ENCODE assay signal across 8 cellular contexts in genomic region chr14:99682809-99683618, GRCh38. TPM values are rescaled to one million over a fixed set of nuclear protein-coding genes. Genes with fewer than 3 reads are reported as not detected.
DNase-seq lines count a peak whose midpoint lies in the region; ATAC-seq and TF ChIP-seq lines count a peak whose summit lies in the region.

No MANE protein-coding gene starts in this region.

- peak overlapping the region; percentile 27; the same call in 1 of the 2 replicates for H3K4ac ChIP-seq in IMR-90 (ENCODE audit: low read depth, low read length)

- H3K4me1 Mint-ChIP-seq in CD8-positive, alpha-beta T cell (ENCODE audit: low read depth) = peaks cover 11% of the 10 kb centered on the region

- peaks cover 3% of the 10 kb centered on the region for H3K27me3 Mint-ChIP-seq in CD8-positive, alpha-beta T cell (ENCODE audit: low read depth)

- in situ Hi-C loops in IMR-90 (cut with MboI; ENCODE audit: low sequenced_read_pairs) = loop anchor here (5.0 kb wide), 1 partner anchor 199 kb away; no protein-coding TSS in a partner anchor

- peak overlapping the region; percentile 69 for H3K27ac ChIP-seq in CD8-positive, alpha-beta T cell (ENCODE audit: low read depth, low read length)
- H3K27ac ChIP-seq in IMR-90 (ENCODE audit: insufficient read depth, low read length) = peak overlapping the region; percentile 65
- H3K27ac ChIP-seq in gastroesophageal sphincter = peak overlapping the region; percentile 74 to 96 (median 92)
- peak overlapping the region; percentile 31 for H3K27ac ChIP-seq in neutrophil

- no peaks in the 10 kb centered on the region for H3K9me3 ChIP-seq in CD8-positive, alpha-beta T cell (ENCODE audit: low read length)
- peaks cover 9% of the 10 kb centered on the region for H3K9me3 ChIP-seq in IMR-90 (ENCODE audit: control insufficient read depth, insufficient read depth, low read length)
- peaks cover 0 to 16% (median 0%) of the 10 kb centered on the region in 3 donors for H3K9me3 ChIP-seq in gastroesophageal sphincter
- no peaks in the 10 kb centered on the region for H3K9me3 ChIP-seq in neutrophil

- no peak overlapping the region for H3K18ac ChIP-seq in IMR-90 (ENCODE audit: low read depth, low read length)

- H2AK9ac ChIP-seq in IMR-90 (replicated peaks; ENCODE audit: low read depth, low read length, poor library complexity) = peak overlapping the region; percentile 80

- ATAC-seq in CD8-positive, alpha-beta T cell = peak; percentile 15
- peak; percentile 43 for ATAC-seq in GM19455 (IDR thresholded peaks at IDR 0.05; ENCODE audit: unreplicated experiment)
- ATAC-seq in IMR-90 (ENCODE audit: low read depth) = peak; percentile 25
- ATAC-seq in gastroesophageal sphincter = peak; percentile 25

- WGBS in IMR-90 (ENCODE audit: extremely low coverage in 2 of 2, insufficient read length in 1 of 2), 2 experiments = 0% methylated on average over 17 of the region's 42 CpGs; no CpG with 5 or more reads in 1 of the 2 experiments
- WGBS in gastroesophageal sphincter (ENCODE audit: low coverage in 1 of 2), 2 donors = 0% methylated on average over 4 to 19 of the region's 42 CpGs

- intact Hi-C loops in CD8-positive, alpha-beta T cell (cut with DNase I, micrococcal nuclease) = loop anchor here (1.0 to 10.0 kb wide), 12 partner anchors 109 to 1978 kb away; partner anchors contain the start of genes EML1 (in 1 of the 2), EVL (in 1 of the 2), WDR25 (in 1 of the 2) and YY1 (in 1 of the 2)
- intact Hi-C loops in IMR-90 (cut with micrococcal nuclease) = loop anchor here (1.0 to 5.0 kb wide), 5 partner anchors 110 to 264 kb away; partner anchors contain the start of gene EML1

- H3K36me3 ChIP-seq in CD8-positive, alpha-beta T cell (ENCODE audit: insufficient read depth, low read length) = no peaks in the 10 kb centered on the region
- H3K36me3 ChIP-seq in IMR-90 (ENCODE audit: control insufficient read depth, insufficient read depth, low read length) = no peaks in the 10 kb centered on the region
- H3K36me3 ChIP-seq in gastroesophageal sphincter = no peaks in the 10 kb centered on the region
- no peaks in the 10 kb centered on the region for H3K36me3 ChIP-seq in neutrophil

- H4K91ac ChIP-seq in IMR-90 (ENCODE audit: insufficient read depth, low read depth, low read length) = peak overlapping the region; percentile 31; the same call in 1 of the 2 replicates

- H2BK120ac ChIP-seq in IMR-90 (ENCODE audit: low read depth, low read length) = no peak overlapping the region

- TF ChIP-seq CTCF in CD8-positive, alpha-beta T cell (IDR thresholded peaks at IDR 0.05) = peak; percentile 93
- TF ChIP-seq CTCF in IMR-90 (conservative IDR thresholded peaks at IDR 0.05; ENCODE audit: low read depth, low read length) = peak; percentile 84
- TF ChIP-seq CTCF in gastroesophageal sphincter (IDR thresholded peaks at IDR 0.05) = peak in 3 of 4 experiments; percentile 82 to 95 (median 91)
- TF ChIP-seq CTCF in neutrophil (IDR thresholded peaks at IDR 0.05) = no peak

- dilution Hi-C loops in IMR-90 (cut with HindIII; ENCODE audit: low sequenced_read_pairs, unreplicated experiment) = no loop called here

- peaks cover 8% of the 10 kb centered on the region for H3K4me1 ChIP-seq in CD8-positive, alpha-beta T cell (ENCODE audit: insufficient read depth, low read length)
- peaks cover 8% of the 10 kb centered on the region for H3K4me1 ChIP-seq in IMR-90 (ENCODE audit: control insufficient read depth, insufficient read depth, low read length)
- peaks cover 0 to 24% (median 7%) of the 10 kb centered on the region in 3 donors for H3K4me1 ChIP-seq in gastroesophageal sphincter
- peaks cover 12 to 18% of the 10 kb centered on the region in 2 experiments for H3K4me1 ChIP-seq in neutrophil (ENCODE audit: control insufficient read depth in 1 of 2, insufficient read depth in 1 of 2, low read depth in 1 of 2, low read length in 1 of 2)

- H3K23ac ChIP-seq in IMR-90 (ENCODE audit: low read depth, low read length) = 0 out of 2 replicates have a peak overlapping the region, but pooled peaks have one; percentile 29

- H3K56ac ChIP-seq in IMR-90 (ENCODE audit: extremely low read depth, insufficient read depth, low read length) = 0 out of 2 replicates have a peak overlapping the region, but pooled peaks have one; percentile 0

- CTCF ChIA-PET in CD8-positive, alpha-beta T cell (lab: Charles Lee) = interaction anchor here (0.6 to 2.2 kb wide), 14 partner anchors 9 to 206 kb away, joined by 3 to 11 read pairs (median 3); no protein-coding TSS in a partner anchor
- CTCF ChIA-PET in IMR-90 (lab: Yijun Ruan, JAX) = interaction anchor here (0.6 to 1.0 kb wide), 2 partner anchors 127 to 196 kb away, joined by 3 read pairs; no protein-coding TSS in a partner anchor

- H3K36me3 Mint-ChIP-seq in CD8-positive, alpha-beta T cell = peaks cover 3% of the 10 kb centered on the region

- POLR2A ChIA-PET in CD8-positive, alpha-beta T cell (lab: Charles Lee) = interaction anchor here (0.7 to 1.3 kb wide), 2 partner anchors 41 to 202 kb away, joined by 4 to 6 read pairs; partner anchors contain the start of genes CCNK and SETD3
- POLR2A ChIA-PET in IMR-90 (lab: Charles Lee; ENCODE audit: unreplicated experiment) = no interaction called here

- no peaks in the 10 kb centered on the region; the same call in 1 of the 2 replicates for H4K20me1 ChIP-seq in IMR-90 (ENCODE audit: insufficient read depth, low read length)

- H3K9me1 ChIP-seq in IMR-90 (ENCODE audit: insufficient read depth, low read length) = no peaks in the 10 kb centered on the region

- peak overlapping the region; percentile 52 for H3K9ac ChIP-seq in IMR-90 (ENCODE audit: low read depth, low read length)

- no peak overlapping the region for H2AK5ac ChIP-seq in IMR-90 (ENCODE audit: low read depth, low read length)

- peak overlapping the region; percentile 93 for H3K4me3 ChIP-seq in CD8-positive, alpha-beta T cell (ENCODE audit: low read depth, low read length)
- H3K4me3 ChIP-seq in IMR-90 (ENCODE audit: insufficient read depth, low read depth, low read length) (peak overlapping the region; percentile 88), gastroesophageal sphincter (peak overlapping the region; percentile 72), neutrophil (ENCODE audit: low read depth in 1 of 2, low read length in 1 of 2) (peak overlapping the region; percentile 61 to 63)

- peak overlapping the region; percentile 96 for H2AFZ ChIP-seq in IMR-90 (replicated peaks; ENCODE audit: low read length, poor library complexity)

- no peak overlapping the region for H2BK20ac ChIP-seq in IMR-90 (ENCODE audit: low read depth, low read length)

- no TSS peak for BruUV-seq in IMR-90 (replicated peaks; lab: Mats Ljungman, UMichigan)

- no peak overlapping the region for H3K27ac Mint-ChIP-seq in CD8-positive, alpha-beta T cell

- H3K27me3 ChIP-seq in CD8-positive, alpha-beta T cell (ENCODE audit: insufficient read depth, low read length) = no peaks in the 10 kb centered on the region
- H3K27me3 ChIP-seq in IMR-90 (ENCODE audit: control insufficient read depth, insufficient read depth, low read length) (peaks cover 24% of the 10 kb centered on the region), gastroesophageal sphincter (peaks cover 6% of the 10 kb centered on the region), neutrophil (peaks cover 80% of the 10 kb centered on the region)

- H4K8ac ChIP-seq in IMR-90 (ENCODE audit: low read depth in 2 of 2, low read length in 2 of 2) = peak overlapping the region; percentile 57 to 87

- H3K4me2 ChIP-seq in IMR-90 (ENCODE audit: low read depth, low read length) = peak overlapping the region; percentile 97

- peaks cover 9% of the 10 kb centered on the region for H3K9me3 Mint-ChIP-seq in CD8-positive, alpha-beta T cell

- peak; percentile 61 to 89 (median 79) for DNase-seq in CD8-positive, alpha-beta T cell
- DNase-seq in IMR-90 = peak; percentile 48
- peak; percentile 58 to 68 for DNase-seq in SHP77 (lab: John Stamatoyannopoulos, UW)
- peak; percentile 61 to 74 (median 68) for DNase-seq in activated naive CD4-positive, alpha-beta T cell (lab: John Stamatoyannopoulos, UW)
- DNase-seq in stromal cell of bone marrow (ENCODE audit: low read depth) = peak; percentile 45

- peak overlapping the region; percentile 96 for H3K4me3 Mint-ChIP-seq in CD8-positive, alpha-beta T cell

- H3K14ac ChIP-seq in IMR-90 (replicated peaks; ENCODE audit: low read depth, low read length) = no peak overlapping the region

- H4K5ac ChIP-seq in IMR-90 (ENCODE audit: low read depth, low read length) = peak overlapping the region; percentile 59

- peak; percentile 76 for TF ChIP-seq RAD21 in IMR-90 (IDR thresholded peaks at IDR 0.05; ENCODE audit: low read length)

- H2BK5ac ChIP-seq in IMR-90 (ENCODE audit: low read depth, low read length, poor library complexity, severe bottlenecking) = no peak overlapping the region

- no peak for TF ChIP-seq EP300 in gastroesophageal sphincter (IDR thresholded peaks at IDR 0.05)

- H2BK15ac ChIP-seq in IMR-90 (ENCODE audit: low read depth, low read length) = no peak overlapping the region

- no peaks in the 10 kb centered on the region; a peak in 1 of 4 replicates for H3K79me1 ChIP-seq in IMR-90 (ENCODE audit: low read depth in 1 of 2, low read length in 2 of 2)

- TF ChIP-seq POLR2A in IMR-90 (IDR thresholded peaks at IDR 0.05; ENCODE audit: low read depth, low read length) (peak; percentile 4; the same call in 1 of the 2 replicates), gastroesophageal sphincter (IDR thresholded peaks at IDR 0.05) (no peak)

TF ChIP-seq in IMR-90, 13 proteins besides CTCF, POLR2A, EP300 and RAD21:
- TF ChIP-seq RFX5 (IDR thresholded peaks at IDR 0.05; ENCODE audit: low read depth, low read length) (no peak), BHLHE40 (IDR thresholded peaks at IDR 0.05; ENCODE audit: low read depth, low read length) (no peak), MAFK (IDR thresholded peaks at IDR 0.05; ENCODE audit: low read depth, low read length) (no peak), MAZ (IDR thresholded peaks at IDR 0.05; ENCODE audit: borderline replicate concordance, low read depth, low read length) (no peak), CEBPB (IDR thresholded peaks at IDR 0.05; ENCODE audit: low read depth, low read length) (no peak), NFE2L2 (IDR thresholded peaks at IDR 0.05; ENCODE audit: low read depth, low read length) (no peak), CHD1 (IDR thresholded peaks at IDR 0.05; ENCODE audit: low read depth, low read length) (no peak), SMC3 (IDR thresholded peaks at IDR 0.05; ENCODE audit: low read depth, low read length) (peak; percentile 85)

RNA-seq across cellular contexts. Expression of gene CYP46A1, which starts 1.1 kb away (rescaled TPM):
- under 1 TPM; 0.19 to 0.30 TPM for total RNA-seq in CD8-positive, alpha-beta T cell
- under 0.01 and 0.18 TPM in 2 replicates for total RNA-seq in IMR-90 (2012; rRNA removed)
- polyA plus RNA-seq in IMR-90 (2012; rRNA removed) = 0.24 and 0.31 TPM in 2 replicates
- 0.09 and 0.31 TPM in 2 replicates for polyA plus RNA-seq in IMR-90 (2012; cell fraction: cytosol; rRNA removed)
- polyA plus RNA-seq in IMR-90 (2012; cell fraction: nucleus; rRNA removed; ENCODE audit: low replicate concordance) = 1.0 and 1.2 TPM in 2 replicates
- 1 to 10 TPM in 1 of 4 donors, under 1 TPM in 2, not detected in 1; 0.78 to 1.4 (median 0.94) TPM for total RNA-seq in gastroesophageal sphincter

RNA-seq across cellular contexts. Expression of gene HHIPL1, which starts 38.1 kb away (rescaled TPM):
- under 1 TPM in 1 of 2 experiments, not detected in 1; 0.11 TPM for total RNA-seq in CD8-positive, alpha-beta T cell
- total RNA-seq in IMR-90 (2012; rRNA removed) (0.56 and 0.72 TPM in 2 replicates), gastroesophageal sphincter (1 to 10 TPM; 2.7 to 9.6 (median 3.7) TPM)
- polyA plus RNA-seq in IMR-90 (2012; rRNA removed) = 0.65 and 1.4 TPM in 2 replicates
- 0.48 and 1.5 TPM in 2 replicates for polyA plus RNA-seq in IMR-90 (2012; cell fraction: cytosol; rRNA removed)
- 0.64 and 1.3 TPM in 2 replicates for polyA plus RNA-seq in IMR-90 (2012; cell fraction: nucleus; rRNA removed; ENCODE audit: low replicate concordance)

Comparison
In these comparisons a context has a peak if more than half of its experiments do, and no peak if none do; other contexts are left out.
1. Peak in every context shown above with its lines: DNase-seq, ATAC-seq, H3K4me3 ChIP-seq and H3K27ac ChIP-seq.
2. H3K27ac ChIP-seq: peak in every context shown above with its lines; median percentile 92 in gastroesophageal sphincter; 69 in CD8-positive, alpha-beta T cell; 65 in IMR-90; 31 in neutrophil.